10 cellular contexts compared by ENCODE assay signal in genomic region chr15:58042006-58042405, GRCh38. TPM values are rescaled to one million over a fixed set of nuclear protein-coding genes. Genes with fewer than 3 reads are reported as not detected.
"Had no signal": no experiment of that assay in that cellular context is flagged by ENCODE, and none has a peak within 500 bp of the region (broad histone marks: within the 10 kb centered on the region; RNA-seq: fewer than 3 reads in every experiment).

No MANE protein-coding gene starts in this region.

- H3K9me3 Mint-ChIP-seq: HFFc6 had no signal

- H3K4me3 ChIP-seq: GM23248, HAP-1 had no signal

- H2AFZ ChIP-seq: GM23248 had no signal

- H3K27ac ChIP-seq: GM23248, HL-60 had no signal

- H3K9ac ChIP-seq: GM23248 had no signal

- ATAC-seq: HCT116 had no signal

- H3K9me3 ChIP-seq: HAP-1 had no signal

- DNase-seq: GM23248, GOT3, H7, HFFc6, IMR-90 had no signal

- H3K27ac Mint-ChIP-seq: HFFc6 had no signal

- H3K4me3 Mint-ChIP-seq: HFFc6 had no signal

- H3K36me3 ChIP-seq: HAP-1 had no signal

RNA-seq across cellular contexts. Expression of gene ALDH1A2, which starts 23.5 kb away (rescaled TPM):
- total RNA-seq: H4, HFFc6, HT1080, IMR-90 had no signal
- polyA plus RNA-seq: IMR-90 had no signal
